In the genomic region with DNA sequence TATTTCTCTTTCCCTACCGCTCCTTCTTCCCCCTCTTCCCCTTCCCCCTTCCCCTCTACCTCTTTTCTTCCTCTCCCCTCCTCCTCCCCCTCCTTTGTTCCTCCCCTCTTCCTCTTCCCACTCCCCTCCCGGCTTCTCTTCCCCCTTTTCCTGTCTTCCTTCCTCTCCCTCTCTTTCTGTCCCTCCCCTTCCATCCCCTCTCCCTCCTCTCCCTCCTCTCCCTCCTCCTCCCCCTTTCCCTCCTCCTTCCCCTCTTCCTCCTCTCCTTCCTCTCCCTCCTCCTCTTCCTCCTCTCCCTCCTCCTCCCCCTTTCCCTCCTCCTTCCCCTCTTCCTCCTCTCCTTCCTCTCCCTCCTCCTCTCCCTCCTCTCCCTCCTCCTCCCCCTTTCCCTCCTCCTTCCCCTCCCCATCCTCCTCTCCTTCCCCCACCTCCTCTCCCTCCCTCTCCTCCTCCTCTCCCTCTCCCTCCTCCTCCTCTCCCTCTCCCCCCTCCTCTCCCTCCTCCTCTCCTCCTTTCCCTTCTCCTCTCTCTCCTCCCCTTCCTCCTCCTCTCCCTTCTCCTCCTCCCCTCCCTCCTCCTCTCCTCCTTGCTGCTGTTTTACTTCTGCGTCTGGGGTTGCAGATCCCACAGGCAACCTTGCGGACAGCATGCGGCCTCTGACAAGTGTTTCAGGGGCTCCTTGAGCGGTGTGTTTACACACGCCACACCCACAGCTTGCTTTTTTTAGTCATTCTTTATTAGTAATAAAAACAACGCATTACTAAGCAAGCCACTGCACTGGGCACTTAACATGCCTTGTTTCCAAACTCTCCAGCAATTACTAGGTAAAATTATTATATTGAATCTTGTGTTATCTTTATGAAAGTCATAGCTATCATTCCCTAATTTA, we compare ENCODE assay signal across 14 cellular contexts.
DNase-seq lines count a peak whose midpoint lies in the region; ATAC-seq, FAIRE-seq and TF ChIP-seq lines count a peak whose summit lies in the region.
"Had no signal": no experiment of that assay in that cellular context is flagged by ENCODE, and none has a peak within 500 bp of the region (broad histone marks: within the 10 kb centered on the region; RNA-seq: fewer than 3 reads in every experiment).

No MANE protein-coding gene starts in this region.

- no peaks in the 10 kb centered on the region for H3K79me2 ChIP-seq in astrocyte (ENCODE audit: insufficient read depth, low read length)

- no peak overlapping the region for H3K4me3 Mint-ChIP-seq in HFFc6
- H3K4me3 Mint-ChIP-seq in astrocyte (ENCODE audit: unreplicated experiment): no peak overlapping the region
- H3K4me3 Mint-ChIP-seq: activated CD4-positive, alpha-beta T cell treated with anti-CD3 and anti-CD28 coated beads, Interleukin-2, amount 10 ng/mL, durations not matched to agents 7 days and 5 days; activated T-cell treated with anti-CD3 and anti-CD28 coated beads, Interleukin-2, amount 50 U/mL, for 4 hours had no signal

- H3K27me3 Mint-ChIP-seq in HFFc6 (ENCODE audit: insufficient read depth) (peaks cover 27% of the 10 kb centered on the region), astrocyte (ENCODE audit: low read depth, unreplicated experiment) (peaks cover 18% of the 10 kb centered on the region)

- no peaks in the 10 kb centered on the region for H3K36me3 ChIP-seq in astrocyte (ENCODE audit: insufficient read depth, low read length)
- H3K36me3 ChIP-seq: Peyer's patch had no signal

- H4K20me1 ChIP-seq in astrocyte (ENCODE audit: insufficient read depth, low read length): no peaks in the 10 kb centered on the region

- H3K4me1 Mint-ChIP-seq in HFFc6 (ENCODE audit: low read depth) (peaks cover 15% of the 10 kb centered on the region), astrocyte (ENCODE audit: low read depth, unreplicated experiment) (peaks cover 8% of the 10 kb centered on the region)
- H3K4me1 Mint-ChIP-seq: activated CD4-positive, alpha-beta T cell treated with anti-CD3 and anti-CD28 coated beads, Interleukin-2, amount 10 ng/mL, durations not matched to agents 7 days and 5 days had no signal

- no peak overlapping the region for H3K9ac ChIP-seq in astrocyte (ENCODE audit: low read length)

- peak; percentile 63 for DNase-seq in A172 (ENCODE audit: low spot score)
- DNase-seq in HFFc6: peak; percentile 51
- DNase-seq in astrocyte (ENCODE audit: low read depth): peak; percentile 71
- peak; percentile 4 to 58 for DNase-seq in foreskin fibroblast
- no peak for DNase-seq in stimulated activated naive CD4-positive, alpha-beta T cell (lab: John Stamatoyannopoulos, UW)
- no peak for DNase-seq in foreskin melanocyte
- DNase-seq: activated CD4-positive, alpha-beta T cell treated with anti-CD3 and anti-CD28 coated beads, Interleukin-2, amount 10 ng/mL, durations not matched to agents 7 days and 5 days; activated T-cell treated with anti-CD3 and anti-CD28 coated beads, Interleukin-2, amount 50 U/mL, for 4 hours; GF-D8; NCI-H510A; Peyer's patch; stimulated activated naive CD8-positive, alpha-beta T cell treated with anti-CD3 and anti-CD28 coated beads, Interleukin-15, Interleukin-2, amounts not matched to agents 100 U/mL and 50 U/mL, for 24 hours had no signal

- no peaks in the 10 kb centered on the region for H3K9me3 ChIP-seq in astrocyte (ENCODE audit: insufficient read depth, low read depth, low read length)
- H3K9me3 ChIP-seq: Peyer's patch had no signal

- ATAC-seq in GM19463 (IDR thresholded peaks at IDR 0.05; ENCODE audit: unreplicated experiment): no peak
- ATAC-seq in HG02938 (IDR thresholded peaks at IDR 0.05; ENCODE audit: unreplicated experiment): no peak
- ATAC-seq: activated T-cell treated with anti-CD3 and anti-CD28 coated beads, Interleukin-2, amount 50 U/mL, for 4 hours; stimulated activated naive CD8-positive, alpha-beta T cell treated with anti-CD3 and anti-CD28 coated beads, Interleukin-15, Interleukin-2, amounts not matched to agents 100 U/mL and 50 U/mL, for 24 hours had no signal

- peaks cover 3% of the 10 kb centered on the region for H3K27me3 ChIP-seq in astrocyte (ENCODE audit: insufficient read depth, low read length)
- H3K27me3 ChIP-seq: Peyer's patch had no signal

- H3K36me3 Mint-ChIP-seq in HFFc6 (ENCODE audit: low read depth) (no peaks in the 10 kb centered on the region), astrocyte (ENCODE audit: low read depth, unreplicated experiment) (peaks cover 2% of the 10 kb centered on the region)

- no peak overlapping the region for H2AFZ ChIP-seq in astrocyte (ENCODE audit: low read depth, low read length)

- H3K4me3 ChIP-seq in astrocyte (ENCODE audit: insufficient read depth, low read depth, low read length) (no peak overlapping the region), foreskin fibroblast (ENCODE audit: low read depth in 1 of 2, low read length in 2 of 2) (no peak overlapping the region)
- H3K4me3 ChIP-seq: Peyer's patch had no signal

- FAIRE-seq in astrocyte (lab: Jason Lieb, UNC): no peak

- TF ChIP-seq CTCF in HFFc6 (IDR thresholded peaks at IDR 0.05) (no peak), astrocyte (IDR thresholded peaks at IDR 0.05; ENCODE audit: insufficient read depth, low read depth, low read length) (no peak), foreskin fibroblast (IDR thresholded peaks at IDR 0.05; ENCODE audit: low read depth, low read length) (no peak)

- H3K27ac ChIP-seq in astrocyte (ENCODE audit: low read depth, low read length): no peak overlapping the region
- H3K27ac ChIP-seq: Peyer's patch had no signal

- H3K9me3 Mint-ChIP-seq in HFFc6: no peaks in the 10 kb centered on the region; the same call in 1 of the 2 replicates
- H3K9me3 Mint-ChIP-seq in astrocyte (ENCODE audit: unreplicated experiment): peaks cover 3% of the 10 kb centered on the region
- H3K9me3 Mint-ChIP-seq: activated CD4-positive, alpha-beta T cell treated with anti-CD3 and anti-CD28 coated beads, Interleukin-2, amount 10 ng/mL, durations not matched to agents 7 days and 5 days; activated T-cell treated with anti-CD3 and anti-CD28 coated beads, Interleukin-2, amount 50 U/mL, for 4 hours had no signal

- H3K4me2 ChIP-seq in astrocyte (ENCODE audit: low read length): no peak overlapping the region

- H3K27ac Mint-ChIP-seq in HFFc6 (no peak overlapping the region), astrocyte (ENCODE audit: unreplicated experiment) (no peak overlapping the region)
- H3K27ac Mint-ChIP-seq: activated CD4-positive, alpha-beta T cell treated with anti-CD3 and anti-CD28 coated beads, Interleukin-2, amount 10 ng/mL, durations not matched to agents 7 days and 5 days had no signal

- H3K4me1 ChIP-seq in astrocyte (ENCODE audit: insufficient read depth, low read length): no peaks in the 10 kb centered on the region
- H3K4me1 ChIP-seq: Peyer's patch had no signal

Comparison
In these comparisons a context has a peak if more than half of its experiments do, and no peak if none do; other contexts are left out.
1. DNase-seq: peak in A172 (single experiment), HFFc6 (single experiment), astrocyte (single experiment) and foreskin fibroblast (2 of 2); none in stimulated activated naive CD4-positive, alpha-beta T cell (0 of 6) and foreskin melanocyte (single experiment).